9 cellular contexts compared by ENCODE assay signal in genomic region chr17:81165246-81166032, GRCh38. TPM values are rescaled to one million over a fixed set of nuclear protein-coding genes. Genes with fewer than 3 reads are reported as not detected.
A peak's percentile ranks its signal among the peaks of the same experiment; 100 is the strongest.
DNase-seq lines count a peak whose midpoint lies in the region; ATAC-seq and TF ChIP-seq lines count a peak whose summit lies in the region.
"Had no signal": no experiment of that assay in that cellular context is flagged by ENCODE, and none has a peak within 500 bp of the region (broad histone marks: within the 10 kb centered on the region; RNA-seq: fewer than 3 reads in every experiment).

Gene PVALEF, plus strand, starts transcription at chr17:81165507. Its CDS starts 15,720 bp downstream, at chr17:81181227.

- H3K27me3 Mint-ChIP-seq in CD14-positive monocyte (ENCODE audit: low read depth in 3 of 3), result peaks cover 20 to 44% (median 27%) of the 10 kb centered on the region in 3 donors

- intact Hi-C loops in CD14-positive monocyte (cut with micrococcal nuclease) (no loop called here), heart right ventricle (cut with DNase I) (no loop called here)

- peaks cover 36% of the 10 kb centered on the region for H3K27me3 ChIP-seq in RWPE2 (ENCODE audit: insufficient read depth, poor library complexity, severe bottlenecking)
- H3K27me3 ChIP-seq in heart right ventricle, result peaks cover 0 to 45% (median 23%) of the 10 kb centered on the region in 7 donors
- H3K27me3 ChIP-seq in parathyroid adenoma (ENCODE audit: control insufficient read depth, insufficient read depth, low read length), result no peaks in the 10 kb centered on the region

- H3K36me3 Mint-ChIP-seq in CD14-positive monocyte, result peaks cover 0 to 2% of the 10 kb centered on the region in 2 donors

- H3K36me3 ChIP-seq in RWPE2 (ENCODE audit: low read depth), result no peaks in the 10 kb centered on the region
- no peaks in the 10 kb centered on the region for H3K36me3 ChIP-seq in heart right ventricle
- H3K36me3 ChIP-seq in parathyroid adenoma (ENCODE audit: control insufficient read depth, insufficient read depth, low read length), result no peaks in the 10 kb centered on the region

- peak within 1 kb of the TSS; percentile 89 for H2AFZ ChIP-seq in parathyroid adenoma

- H3K4me1 Mint-ChIP-seq in CD14-positive monocyte, result peaks cover 9% of the 10 kb centered on the region

- H3K9me3 ChIP-seq in RWPE2 (ENCODE audit: severe bottlenecking) (no peaks in the 10 kb centered on the region), heart right ventricle (no peaks in the 10 kb centered on the region), parathyroid adenoma (ENCODE audit: control insufficient read depth, low read length) (no peaks in the 10 kb centered on the region)

- peaks cover 22% of the 10 kb centered on the region for H3K79me2 ChIP-seq in parathyroid adenoma

- H3K4me2 ChIP-seq in parathyroid adenoma (ENCODE audit: low read length), result peak within 1 kb of the TSS; percentile 90

- ATAC-seq in RWPE2 (ENCODE audit: low read depth), result 0 out of 3 replicates have a peak, but pooled peaks have one; percentile 6
- peak in 2 of 8 donors; percentile 7 to 25 for ATAC-seq in heart right ventricle

- H3K4me1 ChIP-seq in RWPE2 (ENCODE audit: insufficient read depth, poor library complexity, severe bottlenecking) (no peaks in the 10 kb centered on the region), heart right ventricle (peaks cover 0 to 16% (median 10%) of the 10 kb centered on the region in 9 donors), parathyroid adenoma (peaks cover 12% of the 10 kb centered on the region)

- H3K9me3 Mint-ChIP-seq in CD14-positive monocyte, result peaks cover 0 to 1% (median 0%) of the 10 kb centered on the region in 7 donors

- DNase-seq in CD14-positive monocyte (ENCODE audit: low spot score) (no peak), RWPE2 (ENCODE audit: low spot score) (no peak), heart right ventricle (no peak), activated gamma-delta T cell (lab: John Stamatoyannopoulos, UW) (no peak), NCI-H1930 (lab: John Stamatoyannopoulos, UW) (no peak), D341Med (ENCODE audit: low spot score) (no peak), mucosa of gallbladder (ENCODE audit: low spot score) (no peak)

- WGBS in heart right ventricle, 2 donors, result 26 to 34% methylated on average over 36 to 46 of the region's 46 CpGs

- H3K9ac ChIP-seq in parathyroid adenoma, result peak within 1 kb of the TSS; percentile 87

- TF ChIP-seq CTCF in CD14-positive monocyte (IDR thresholded peaks at IDR 0.05), result no peak
- no peak for TF ChIP-seq CTCF in RWPE2 (IDR thresholded peaks at IDR 0.05; ENCODE audit: poor library complexity, severe bottlenecking)
- TF ChIP-seq CTCF in heart right ventricle (IDR thresholded peaks at IDR 0.05), result no peak
- no peak for TF ChIP-seq CTCF in parathyroid adenoma (IDR thresholded peaks at IDR 0.05)

- H3K27ac Mint-ChIP-seq in CD14-positive monocyte, result no peak within 1 kb of the TSS

- H3K4me3 Mint-ChIP-seq in CD14-positive monocyte, result peak within 1 kb of the TSS; percentile 66 to 73

- H3K4me3 ChIP-seq in RWPE2 (ENCODE audit: severe bottlenecking) (peak within 1 kb of the TSS; percentile 17), heart right ventricle (peak within 1 kb of the TSS in 9 of 10 donors; percentile 32 to 52 (median 47)), parathyroid adenoma (ENCODE audit: low read depth, low read length) (peak within 1 kb of the TSS; percentile 63)

- H3K27ac ChIP-seq in RWPE2 (ENCODE audit: poor library complexity, severe bottlenecking) (no peak within 1 kb of the TSS), heart right ventricle (peak within 1 kb of the TSS in 4 of 10 donors; percentile 22 to 48 (median 34)), parathyroid adenoma (peak within 1 kb of the TSS; percentile 85)

RNA-seq across cellular contexts. Expression of gene PVALEF, which starts in this region (rescaled TPM):
- not detected for polyA plus RNA-seq in CD14-positive monocyte
- total RNA-seq in heart right ventricle, result not detected
- polyA plus RNA-seq in heart right ventricle, result not detected
- not detected for total RNA-seq in mucosa of gallbladder
- total RNA-seq: mononuclear cell had no signal
